ENCODE assay signal across 8 cellular contexts in genomic region chr12:57069522-57069921, GRCh38.
A peak's percentile ranks its signal among the peaks of the same experiment; 100 is the strongest.
DNase-seq lines count a peak whose midpoint lies in the region; ATAC-seq lines count a peak whose summit lies in the region.

No MANE protein-coding gene starts in this region.

- H3K4me3 Mint-ChIP-seq in central memory CD8-positive, alpha-beta T cell: no peak overlapping the region

- H3K9me3 Mint-ChIP-seq in central memory CD8-positive, alpha-beta T cell: no peaks in the 10 kb centered on the region

- H3K36me3 Mint-ChIP-seq in central memory CD8-positive, alpha-beta T cell (ENCODE audit: insufficient read depth): peaks cover 12% of the 10 kb centered on the region

- H3K4me1 Mint-ChIP-seq in central memory CD8-positive, alpha-beta T cell: peaks cover 17% of the 10 kb centered on the region

- peak; percentile 84 for ATAC-seq in HG02678 (IDR thresholded peaks at IDR 0.05; ENCODE audit: unreplicated experiment)
- peak; percentile 96 for ATAC-seq in central memory CD8-positive, alpha-beta T cell (replicated peaks; ENCODE audit: extremely low read depth, poor library complexity, severe bottlenecking)

- no peaks in the 10 kb centered on the region for H3K27me3 Mint-ChIP-seq in central memory CD8-positive, alpha-beta T cell

- peak; percentile 57 for DNase-seq in activated gamma-delta T cell treated with Interleukin-2 at 50 U/mL for 16 hours
- no peak for DNase-seq in activated gamma-delta T cell (lab: John Stamatoyannopoulos, UW)
- peak; percentile 42 for DNase-seq in NCI-H146 treated with DMSO at 0.1 percent for 48 hours (lab: John Stamatoyannopoulos, UW; ENCODE audit: unreplicated experiment)
- DNase-seq in T-helper 9 cell: peak; percentile 37
- DNase-seq in central memory CD8-positive, alpha-beta T cell (ENCODE audit: low spot score in 2 of 2): peak; percentile 34 to 59
- DNase-seq in kidney glomerular epithelial cell (lab: John Stamatoyannopoulos, UW): peak; percentile 85
- peak; percentile 52 for DNase-seq in stimulated activated CD4-positive, alpha-beta T cell treated with anti-CD3 and anti-CD28 coated beads, Interleukin-2, amount 100 ng/mL, for 4 hours (ENCODE audit: low read depth)

- peak overlapping the region; percentile 17 for H3K27ac Mint-ChIP-seq in central memory CD8-positive, alpha-beta T cell (ENCODE audit: low read depth)
